1 cellular context compared by ENCODE assay signal in the genomic region with DNA sequence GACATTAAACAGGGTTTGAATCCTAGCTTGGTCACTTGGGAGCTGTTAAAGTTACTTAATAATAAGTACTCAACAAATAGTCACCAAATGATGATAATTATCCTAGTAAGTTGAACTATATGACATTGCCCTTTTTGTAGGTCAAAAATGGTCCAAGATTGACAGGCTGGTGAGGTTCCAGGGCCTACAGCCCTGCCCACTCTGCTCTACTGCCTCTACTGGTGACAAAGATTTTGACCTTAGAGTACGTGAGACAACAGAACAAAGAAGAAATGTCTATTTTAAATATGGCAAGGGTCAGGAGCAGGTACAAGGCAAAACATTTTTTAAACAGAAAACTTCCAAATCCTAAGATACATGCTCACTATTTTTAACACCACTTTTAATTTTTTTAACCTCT.
TF ChIP-seq lines count a peak whose summit lies in the region.

No MANE protein-coding gene starts in this region.

TF ChIP-seq in HCT116, 20 proteins besides CTCF, POLR2A, EP300 and RAD21 (continued from another document):
- TF ChIP-seq, protein P1, sequence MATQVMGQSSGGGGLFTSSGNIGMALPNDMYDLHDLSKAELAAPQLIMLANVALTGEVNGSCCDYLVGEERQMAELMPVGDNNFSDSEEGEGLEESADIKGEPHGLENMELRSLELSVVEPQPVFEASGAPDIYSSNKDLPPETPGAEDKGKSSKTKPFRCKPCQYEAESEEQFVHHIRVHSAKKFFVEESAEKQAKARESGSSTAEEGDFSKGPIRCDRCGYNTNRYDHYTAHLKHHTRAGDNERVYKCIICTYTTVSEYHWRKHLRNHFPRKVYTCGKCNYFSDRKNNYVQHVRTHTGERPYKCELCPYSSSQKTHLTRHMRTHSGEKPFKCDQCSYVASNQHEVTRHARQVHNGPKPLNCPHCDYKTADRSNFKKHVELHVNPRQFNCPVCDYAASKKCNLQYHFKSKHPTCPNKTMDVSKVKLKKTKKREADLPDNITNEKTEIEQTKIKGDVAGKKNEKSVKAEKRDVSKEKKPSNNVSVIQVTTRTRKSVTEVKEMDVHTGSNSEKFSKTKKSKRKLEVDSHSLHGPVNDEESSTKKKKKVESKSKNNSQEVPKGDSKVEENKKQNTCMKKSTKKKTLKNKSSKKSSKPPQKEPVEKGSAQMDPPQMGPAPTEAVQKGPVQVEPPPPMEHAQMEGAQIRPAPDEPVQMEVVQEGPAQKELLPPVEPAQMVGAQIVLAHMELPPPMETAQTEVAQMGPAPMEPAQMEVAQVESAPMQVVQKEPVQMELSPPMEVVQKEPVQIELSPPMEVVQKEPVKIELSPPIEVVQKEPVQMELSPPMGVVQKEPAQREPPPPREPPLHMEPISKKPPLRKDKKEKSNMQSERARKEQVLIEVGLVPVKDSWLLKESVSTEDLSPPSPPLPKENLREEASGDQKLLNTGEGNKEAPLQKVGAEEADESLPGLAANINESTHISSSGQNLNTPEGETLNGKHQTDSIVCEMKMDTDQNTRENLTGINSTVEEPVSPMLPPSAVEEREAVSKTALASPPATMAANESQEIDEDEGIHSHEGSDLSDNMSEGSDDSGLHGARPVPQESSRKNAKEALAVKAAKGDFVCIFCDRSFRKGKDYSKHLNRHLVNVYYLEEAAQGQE (IDR thresholded peaks at IDR 0.05; ENCODE audit: low read depth) = no peak
- TF ChIP-seq SP1 (IDR thresholded peaks at IDR 0.05; ENCODE audit: low read depth) (no peak), ELF1 (IDR thresholded peaks at IDR 0.05; ENCODE audit: borderline replicate concordance, low read depth) (no peak)
TF ChIP-seq in HCT116: peak in this region for 0.
